In genomic region chr17:82534401-82534812, GRCh38 we compare ENCODE assay signal across 8 cellular contexts. TPM values are rescaled to one million over a fixed set of nuclear protein-coding genes. Genes with fewer than 3 reads are reported as not detected.
DNase-seq lines count a peak whose midpoint lies in the region; ATAC-seq and TF ChIP-seq lines count a peak whose summit lies in the region.

No MANE protein-coding gene starts in this region.

- peaks cover 0 to 4% of the 10 kb centered on the region in 2 donors for H3K36me3 Mint-ChIP-seq in activated T-cell treated with anti-CD3 and anti-CD28 coated beads, Interleukin-2, amount 50 U/mL, for 72 hours (ENCODE audit: insufficient read depth in 2 of 2)
- H3K36me3 Mint-ChIP-seq in activated T-cell treated with anti-CD3 and anti-CD28 coated beads, Interleukin-2, amount 50 U/mL, for 4 hours (ENCODE audit: insufficient read depth): peaks cover 2% of the 10 kb centered on the region
- H3K36me3 Mint-ChIP-seq in glutamatergic neuron (ENCODE audit: unreplicated experiment): no peaks in the 10 kb centered on the region

- H4K20me1 ChIP-seq in OCI-LY7 (ENCODE audit: insufficient read depth, low read length): peaks cover 55% of the 10 kb centered on the region

- H3K9me3 ChIP-seq in testis: no peaks in the 10 kb centered on the region
- H3K9me3 ChIP-seq in OCI-LY7 (ENCODE audit: low read length): no peaks in the 10 kb centered on the region

- DNase-seq in activated T-cell treated with anti-CD3 and anti-CD28 coated beads, Interleukin-2, amount 50 U/mL, for 72 hours: no peak
- no peak for DNase-seq in activated T-cell treated with anti-CD3 and anti-CD28 coated beads, Interleukin-2, amount 50 U/mL, for 4 hours
- peak; percentile 39 for DNase-seq in glutamatergic neuron
- DNase-seq in testis: no peak
- DNase-seq in NCI-H524 (lab: John Stamatoyannopoulos, UW): no peak
- no peak for DNase-seq in stimulated activated CD8-positive, alpha-beta memory T cell treated with anti-CD3 and anti-CD28 coated beads, Interleukin-4, amount 100 ng/mL, for 48 hours
- no peak for DNase-seq in OCI-LY7 (ENCODE audit: low spot score)

- intact Hi-C loops in testis (cut with DNase I; ENCODE audit: low total_unique reads) (no loop called here), OCI-LY7 (cut with micrococcal nuclease; ENCODE audit: unreplicated experiment) (no loop called here)

- no peaks in the 10 kb centered on the region for H3K9me3 Mint-ChIP-seq in activated T-cell treated with anti-CD3 and anti-CD28 coated beads, Interleukin-2, amount 50 U/mL, for 72 hours
- H3K9me3 Mint-ChIP-seq in activated T-cell treated with anti-CD3 and anti-CD28 coated beads, Interleukin-2, amount 50 U/mL, for 4 hours: no peaks in the 10 kb centered on the region
- H3K9me3 Mint-ChIP-seq in glutamatergic neuron (ENCODE audit: unreplicated experiment): no peaks in the 10 kb centered on the region

- no peak overlapping the region for H2AFZ ChIP-seq in OCI-LY7 (ENCODE audit: low read length)

- CTCF ChIA-PET in OCI-LY7 (lab: Charles Lee; ENCODE audit: unreplicated experiment): no interaction called here

- no peaks in the 10 kb centered on the region for H3K27me3 Mint-ChIP-seq in activated T-cell treated with anti-CD3 and anti-CD28 coated beads, Interleukin-2, amount 50 U/mL, for 72 hours (ENCODE audit: low read depth)
- H3K27me3 Mint-ChIP-seq in activated T-cell treated with anti-CD3 and anti-CD28 coated beads, Interleukin-2, amount 50 U/mL, for 4 hours (ENCODE audit: low read depth): no peaks in the 10 kb centered on the region
- no peaks in the 10 kb centered on the region for H3K27me3 Mint-ChIP-seq in glutamatergic neuron (ENCODE audit: unreplicated experiment)

- 43 to 71% methylated on average over 6 to 7 of the region's 7 CpGs for WGBS in testis, 2 donors

- no TSS peak for BruUV-seq in OCI-LY7 (replicated peaks; lab: Mats Ljungman, UMichigan)

- no peak overlapping the region for H3K4me2 ChIP-seq in OCI-LY7 (ENCODE audit: low read length)

- H3K4me1 ChIP-seq in testis (peaks cover 59% of the 10 kb centered on the region), OCI-LY7 (ENCODE audit: insufficient read depth, low read length, poor library complexity, severe bottlenecking) (peaks cover 72% of the 10 kb centered on the region)

- POLR2A ChIA-PET in OCI-LY7 (lab: Charles Lee): interaction anchor here (1.3 kb wide), 1 partner anchor 15 kb away, joined by 3 read pairs; no protein-coding TSS in a partner anchor

- H3K36me3 ChIP-seq in testis (ENCODE audit: low read depth, missing control alignments) (no peaks in the 10 kb centered on the region), OCI-LY7 (ENCODE audit: insufficient read depth, low read length) (peaks cover 33% of the 10 kb centered on the region; the same call in 1 of the 2 replicates)

- no peak overlapping the region for H3K4me3 Mint-ChIP-seq in activated T-cell treated with anti-CD3 and anti-CD28 coated beads, Interleukin-2, amount 50 U/mL, for 72 hours
- no peak overlapping the region for H3K4me3 Mint-ChIP-seq in activated T-cell treated with anti-CD3 and anti-CD28 coated beads, Interleukin-2, amount 50 U/mL, for 4 hours
- H3K4me3 Mint-ChIP-seq in glutamatergic neuron (ENCODE audit: unreplicated experiment): peak overlapping the region; percentile 5

- no peaks in the 10 kb centered on the region for H3K27me3 ChIP-seq in testis

- H3K79me2 ChIP-seq in OCI-LY7 (ENCODE audit: insufficient read depth, low read depth, low read length): peaks cover 100% of the 10 kb centered on the region

- peak overlapping the region; percentile 67 for H3K27ac Mint-ChIP-seq in activated T-cell treated with anti-CD3 and anti-CD28 coated beads, Interleukin-2, amount 50 U/mL, for 72 hours
- H3K27ac Mint-ChIP-seq in glutamatergic neuron (ENCODE audit: unreplicated experiment): peak overlapping the region; percentile 42

- TF ChIP-seq CTCF in VCaP (conservative IDR thresholded peaks at IDR 0.05) (0 out of 2 replicates have a peak, but pooled peaks have one; percentile 7), glutamatergic neuron (IDR thresholded peaks at IDR 0.05; ENCODE audit: partially characterized antibody, unreplicated experiment) (no peak), testis (IDR thresholded peaks at IDR 0.05) (no peak), OCI-LY7 (conservative IDR thresholded peaks at IDR 0.05; ENCODE audit: low read length) (no peak)

- no peak for TF ChIP-seq POLR2A in testis (IDR thresholded peaks at IDR 0.05)

- peaks cover 70% of the 10 kb centered on the region for H3K4me1 Mint-ChIP-seq in activated T-cell treated with anti-CD3 and anti-CD28 coated beads, Interleukin-2, amount 50 U/mL, for 72 hours (ENCODE audit: low read depth)
- peaks cover 67% of the 10 kb centered on the region for H3K4me1 Mint-ChIP-seq in activated T-cell treated with anti-CD3 and anti-CD28 coated beads, Interleukin-2, amount 50 U/mL, for 4 hours (ENCODE audit: low read depth)
- peaks cover 38% of the 10 kb centered on the region for H3K4me1 Mint-ChIP-seq in glutamatergic neuron (ENCODE audit: low read depth, unreplicated experiment)

- ATAC-seq in activated T-cell treated with anti-CD3 and anti-CD28 coated beads, Interleukin-2, amount 50 U/mL, for 72 hours (replicated peaks in 1 of 2): no peak
- ATAC-seq in activated T-cell treated with anti-CD3 and anti-CD28 coated beads, Interleukin-2, amount 50 U/mL, for 4 hours: no peak

- H3K4me3 ChIP-seq in testis (no peak overlapping the region), OCI-LY7 (ENCODE audit: low read depth, low read length, poor library complexity, severe bottlenecking) (no peak overlapping the region)

- no peaks in the 10 kb centered on the region for H3K9me2 ChIP-seq in OCI-LY7 (ENCODE audit: insufficient read depth, low read length)

- H3K27ac ChIP-seq in VCaP: peak overlapping the region; percentile 68
- H3K27ac ChIP-seq in testis: peak overlapping the region; percentile 87 to 97
- no peak overlapping the region for H3K27ac ChIP-seq in OCI-LY7 (ENCODE audit: low read depth, low read length, poor library complexity, severe bottlenecking)

RNA-seq across cellular contexts. Expression of gene FOXK2, which starts 14.9 kb away (rescaled TPM):
- 10 to 100 TPM; 59.9 to 61.0 TPM for total RNA-seq in activated T-cell treated with anti-CD3 and anti-CD28 coated beads, Interleukin-2, amount 50 U/mL, for 72 hours
- total RNA-seq in activated T-cell treated with anti-CD3 and anti-CD28 coated beads, Interleukin-2, amount 50 U/mL, for 4 hours: 10 to 100 TPM; 73.6 to 78.5 (median 75.9) TPM
- total RNA-seq in glutamatergic neuron (ENCODE audit: unreplicated experiment) (95.7 TPM), testis (10 to 100 TPM; 94.3 to 95.1 TPM), OCI-LY7 (2022) (144 and 148 TPM in 2 replicates)
- 85.8 TPM for polyA plus RNA-seq in testis (ENCODE audit: insufficient read depth, low read depth, low replicate concordance)
- total RNA-seq in OCI-LY7 (2014; rRNA removed; shearing (Covaris generic)): 62.4 and 76.2 TPM in 2 replicates
